ENCODE assay signal across 15 cellular contexts in the genomic region with DNA sequence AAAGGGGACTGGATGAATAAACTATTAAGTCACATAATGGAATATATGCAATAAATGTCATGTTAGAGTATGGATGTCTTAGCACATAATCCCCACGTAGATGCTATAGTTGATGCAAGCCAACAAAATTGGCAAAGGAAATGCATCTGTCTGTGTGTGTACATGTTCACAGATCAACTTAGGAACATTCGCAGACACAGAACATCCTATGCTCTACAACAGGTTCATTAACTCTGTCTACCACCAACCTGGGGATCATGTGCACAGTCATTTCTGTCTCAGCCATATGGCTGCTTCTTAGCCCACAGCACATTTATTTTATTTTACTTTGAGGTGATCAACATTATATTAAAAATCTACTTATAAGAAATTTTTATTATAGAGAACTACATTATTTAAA.
"Had no signal": no experiment of that assay in that cellular context is flagged by ENCODE, and none has a peak within 500 bp of the region (broad histone marks: within the 10 kb centered on the region; RNA-seq: fewer than 3 reads in every experiment).

No MANE protein-coding gene starts in this region.

- DNase-seq: activated CD4-positive, alpha-beta T cell treated with anti-CD3 and anti-CD28 coated beads, Interleukin-2, amount 50 U/mL, for 1 hour; activated CD4-positive, CD25-positive, alpha-beta regulatory T cell treated with anti-CD3 and anti-CD28 coated beads, Interleukin-2, amount 50 U/mL, for 72 hours; activated T-cell treated with anti-CD3 and anti-CD28 coated beads, Interleukin-2, amount 50 U/mL, for 1 hour; adrenal gland; effector CD8-positive, alpha-beta T cell; foreskin keratinocyte; immature natural killer cell; kidney glomerular epithelial cell; left lung; naive thymus-derived CD4-positive, alpha-beta T cell; small intestine; stomach; WERI-Rb-1 had no signal

- FAIRE-seq: bronchial epithelial cell, small intestine, urothelium cell line had no signal
